10 cellular contexts compared by ENCODE assay signal in the genomic region with DNA sequence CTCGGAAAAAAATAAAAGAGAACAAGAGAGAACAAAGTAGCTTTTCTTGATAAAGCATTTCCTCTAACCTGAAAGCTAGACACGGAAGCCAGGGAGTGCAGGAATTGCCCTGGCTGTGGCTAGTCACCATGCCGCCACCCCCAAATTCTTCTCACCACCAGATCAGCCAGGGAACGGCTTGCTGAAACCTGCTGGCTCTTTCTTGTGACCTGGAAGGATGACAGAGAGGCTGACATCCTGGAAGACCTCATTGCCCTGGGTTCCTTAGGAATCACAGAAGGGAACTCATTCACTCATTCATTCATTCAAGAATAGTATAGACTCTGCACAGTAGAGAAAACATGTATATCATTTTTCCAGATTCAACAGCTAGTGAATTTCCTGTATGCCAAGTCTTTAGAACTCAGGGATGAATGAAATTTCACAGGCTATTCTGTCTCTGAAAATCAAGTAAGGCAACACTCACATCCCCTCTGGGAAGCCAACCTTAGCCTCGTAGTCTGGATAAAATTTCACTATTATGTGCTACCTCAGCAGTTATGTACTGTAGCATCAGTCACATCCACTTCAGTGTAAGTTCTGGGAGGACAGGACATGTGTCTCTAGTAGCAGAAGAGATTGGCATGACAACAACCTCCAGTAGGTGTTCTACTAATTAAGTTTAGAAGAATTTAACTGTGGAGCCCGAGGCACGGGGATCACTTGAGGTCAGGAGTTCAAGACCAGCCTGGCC. TPM values are rescaled to one million over a fixed set of nuclear protein-coding genes. Genes with fewer than 3 reads are reported as not detected.
DNase-seq lines count a peak whose midpoint lies in the region; ATAC-seq and TF ChIP-seq lines count a peak whose summit lies in the region.
"Had no signal": no experiment of that assay in that cellular context is flagged by ENCODE, and none has a peak within 500 bp of the region (broad histone marks: within the 10 kb centered on the region; RNA-seq: fewer than 3 reads in every experiment).

No MANE protein-coding gene starts in this region.

- no peak overlapping the region for H3K9ac ChIP-seq in OCI-LY3 (ENCODE audit: low read length)

- H3K9me3 ChIP-seq in OCI-LY3 (ENCODE audit: insufficient read depth, low read length): no peaks in the 10 kb centered on the region

- DNase-seq in islet precursor cell (peak; percentile 57), NCI-H2196 treated with DMSO at 0.1 percent for 48 hours (lab: John Stamatoyannopoulos, UW; ENCODE audit: unreplicated experiment) (no peak), DMS153 (lab: John Stamatoyannopoulos, UW) (no peak), Right ventricle myocardium inferior (ENCODE audit: missing footprints) (no peak), globus pallidus (ENCODE audit: low spot score) (no peak)
- DNase-seq: NCI-H1105 had no signal

- no peak overlapping the region for H2AFZ ChIP-seq in OCI-LY3 (ENCODE audit: low read depth, low read length)

- H3K27me3 ChIP-seq in OCI-LY3 (ENCODE audit: low read depth, low read length): no peaks in the 10 kb centered on the region

- H3K4me1 ChIP-seq in OCI-LY3 (ENCODE audit: low read length): peaks cover 47% of the 10 kb centered on the region

- H3K4me2 ChIP-seq in OCI-LY3 (ENCODE audit: low read length): peak overlapping the region; percentile 63

- ATAC-seq in GM18870 (IDR thresholded peaks at IDR 0.05; ENCODE audit: unreplicated experiment) (peak; percentile 13), HG02571 (IDR thresholded peaks at IDR 0.05; ENCODE audit: unreplicated experiment) (peak; percentile 17), Right ventricle myocardium inferior (no peak)

- TF ChIP-seq CTCF in OCI-LY3 (IDR thresholded peaks at IDR 0.05; ENCODE audit: low read depth, low read length): no peak

- H3K27ac ChIP-seq in OCI-LY3 (ENCODE audit: low read length): peak overlapping the region; percentile 11; the same call in 1 of the 2 replicates

- H3K36me3 ChIP-seq in OCI-LY3 (replicated peaks; ENCODE audit: low read depth, low read length): no peaks in the 10 kb centered on the region

- H3K79me2 ChIP-seq in OCI-LY3 (ENCODE audit: low read length): no peaks in the 10 kb centered on the region

- peak overlapping the region; percentile 45 for H3K4me3 ChIP-seq in OCI-LY3 (ENCODE audit: low read length)

- intact Hi-C loops in Right ventricle myocardium inferior (cut with DNase I): no loop called here

- no peaks in the 10 kb centered on the region for H4K20me1 ChIP-seq in OCI-LY3 (ENCODE audit: insufficient read depth, low read length)

RNA-seq across cellular contexts. Expression of gene HS3ST1, which starts 42.2 kb away (rescaled TPM):
- 1.4 TPM for total RNA-seq in Right ventricle myocardium inferior
- total RNA-seq: activated CD8-positive, alpha-beta memory T cell treated with anti-CD3 and anti-CD28 coated beads for 36 hours had no signal
